ENCODE assay signal across 24 cellular contexts in the genomic region with DNA sequence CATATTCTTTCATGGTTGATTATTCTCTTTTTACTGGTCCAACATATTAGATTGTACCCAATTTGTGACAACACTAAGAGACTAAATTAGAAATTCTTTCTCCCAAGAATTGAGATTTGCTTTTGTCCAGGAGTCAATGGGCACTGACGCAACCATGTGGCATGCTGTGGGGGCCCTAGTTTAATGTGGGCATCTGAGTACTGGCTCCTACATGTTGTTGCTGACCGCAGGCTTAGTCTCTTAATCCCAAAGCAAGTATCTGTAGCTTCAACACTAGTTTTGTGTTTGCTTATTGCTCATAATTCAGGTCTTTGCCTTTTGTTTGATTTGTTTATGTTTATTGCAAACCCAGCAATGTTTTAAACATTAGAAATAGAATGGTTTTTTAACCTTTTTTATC.
"Had no signal": no experiment of that assay in that cellular context is flagged by ENCODE, and none has a peak within 500 bp of the region (broad histone marks: within the 10 kb centered on the region; RNA-seq: fewer than 3 reads in every experiment).

No MANE protein-coding gene starts in this region.

- H3K9ac ChIP-seq: parathyroid adenoma had no signal

- H3K4me3 ChIP-seq: ovary, psoas muscle, right lobe of liver, sigmoid colon, stomach, thoracic aorta, thyroid gland, tibial nerve, upper lobe of left lung, vagina had no signal

- H3K4me1 ChIP-seq: parathyroid adenoma, psoas muscle, right lobe of liver, sigmoid colon, stomach, thyroid gland, upper lobe of left lung, vagina had no signal

- H3K27ac ChIP-seq: ovary, parathyroid adenoma, psoas muscle, right lobe of liver, sigmoid colon, stomach, thoracic aorta, thyroid gland, tibial nerve, upper lobe of left lung, vagina had no signal

- ATAC-seq: naive thymus-derived CD4-positive, alpha-beta T cell; natural killer cell; psoas muscle; right cardiac atrium; right lobe of liver; stimulated activated effector memory CD8-positive, alpha-beta T cell treated with anti-CD3 and anti-CD28 coated beads, Interleukin-12 subunit alpha, Interleukin-12 subunit beta, amount 100 ng/mL, for 72 hours; stimulated activated naive B cell treated with anti-CD40 and anti-IgM and Interleukin-4, amounts not matched to agents 10 μg/mL and 1 μg/mL and 100 μg/mL, for 72 hours had no signal

- H3K36me3 ChIP-seq: ovary, right lobe of liver, sigmoid colon, stomach, thoracic aorta, thyroid gland, tibial nerve, upper lobe of left lung, vagina had no signal

- H3K27me3 ChIP-seq: ovary, right lobe of liver, sigmoid colon, stomach, thyroid gland, tibial nerve, upper lobe of left lung, vagina had no signal

- H3K9me3 ChIP-seq: ovary, psoas muscle, right lobe of liver, sigmoid colon, stomach, thoracic aorta, thyroid gland, tibial nerve, upper lobe of left lung, vagina had no signal

- H2AFZ ChIP-seq: parathyroid adenoma had no signal

- DNase-seq: naive thymus-derived CD4-positive, alpha-beta T cell; natural killer cell; occipital lobe; ovary; posterior cingulate gyrus; psoas muscle; right lobe of liver; sigmoid colon; small intestine; stimulated activated CD4-positive, alpha-beta T cell treated with anti-CD3 and anti-CD28 coated beads, Interleukin-15, amount 100 ng/mL, for 24 hours; stimulated activated CD4-positive, alpha-beta T cell treated with anti-CD3 and anti-CD28 coated beads, Interleukin-2, amount 100 ng/mL, for 24 hours; stimulated activated CD4-positive, alpha-beta T cell treated with anti-CD3 and anti-CD28 coated beads, Interleukin-2, amount 100 ng/mL, for 48 hours; stimulated activated CD4-positive, alpha-beta T cell treated with anti-CD3 and anti-CD28 coated beads, Interleukin-4, amount 100 ng/mL, for 24 hours; stimulated activated naive B cell treated with anti-CD40 and anti-IgM and Interleukin-4, amounts not matched to agents 10 μg/mL and 1 μg/mL and 100 μg/mL, for 72 hours; stimulated activated naive CD4-positive, alpha-beta T cell treated with Interleukin-2 at 50 U/mL for 16 hours; stomach; thyroid gland had no signal
